In genomic region chr7:80656029-80656428, GRCh38 we compare ENCODE assay signal across 24 cellular contexts. TPM values are rescaled to one million over a fixed set of nuclear protein-coding genes. Genes with fewer than 3 reads are reported as not detected.
"Had no signal": no experiment of that assay in that cellular context is flagged by ENCODE, and none has a peak within 500 bp of the region (broad histone marks: within the 10 kb centered on the region; RNA-seq: fewer than 3 reads in every experiment).

No MANE protein-coding gene starts in this region.

- H3K4me3 ChIP-seq: esophagus muscularis mucosa, left lung, lung, prostate gland, spleen, testis, tibial nerve, upper lobe of right lung, vagina had no signal

- H3K9me3 ChIP-seq: esophagus muscularis mucosa, left lung, prostate gland, spleen, testis, tibial nerve, upper lobe of right lung, vagina had no signal

- H3K79me2 ChIP-seq: parathyroid adenoma had no signal

- FAIRE-seq: colon had no signal

- ATAC-seq: effector memory CD8-positive, alpha-beta T cell; foreskin keratinocyte; sciatic nerve; stimulated activated memory B cell treated with anti-CD40 and anti-IgM and Interleukin-4, amounts not matched to agents 10 μg/mL and 1 μg/mL and 100 μg/mL, for 72 hours; upper lobe of right lung had no signal

- H2AFZ ChIP-seq: parathyroid adenoma had no signal

- H3K9ac ChIP-seq: parathyroid adenoma had no signal

- DNase-seq: effector memory CD8-positive, alpha-beta T cell; foreskin keratinocyte; islet precursor cell; left lung; mesendoderm; naive B cell; occipital lobe; retina; spleen; stimulated activated CD4-positive, alpha-beta T cell treated with anti-CD3 and anti-CD28 coated beads, Interleukin-15, amount 100 ng/mL, for 24 hours; stimulated activated CD4-positive, alpha-beta T cell treated with anti-CD3 and anti-CD28 coated beads, Interleukin-1b, Interleukin-23, amount 100 ng/mL, for 48 hours; stimulated activated CD4-positive, alpha-beta T cell treated with anti-CD3 and anti-CD28 coated beads, Interleukin-4, amount 100 ng/mL, for 24 hours; testis; upper lobe of right lung had no signal

- H3K27me3 ChIP-seq: esophagus muscularis mucosa, foreskin keratinocyte, left lung, spleen, testis, tibial nerve, upper lobe of right lung, vagina had no signal

- H3K27ac ChIP-seq: epithelial cell of prostate, esophagus muscularis mucosa, foreskin keratinocyte, parathyroid adenoma, prostate gland, testis, tibial nerve, upper lobe of right lung, vagina had no signal

- H3K4me1 ChIP-seq: foreskin keratinocyte, parathyroid adenoma, prostate gland, testis, vagina had no signal

- H3K36me3 ChIP-seq: left lung, prostate gland, tibial nerve, upper lobe of right lung, vagina had no signal

RNA-seq across cellular contexts. Expression of gene CD36, which starts 17.6 kb away (rescaled TPM):
- total RNA-seq: foreskin keratinocyte had no signal
